ENCODE assay signal across 23 cellular contexts in genomic region chr4:80586716-80587115, GRCh38.
DNase-seq lines count a peak whose midpoint lies in the region; TF ChIP-seq lines count a peak whose summit lies in the region.
"Had no signal": no experiment of that assay in that cellular context is flagged by ENCODE, and none has a peak within 500 bp of the region (broad histone marks: within the 10 kb centered on the region; RNA-seq: fewer than 3 reads in every experiment).

No MANE protein-coding gene starts in this region.

- no peak for TF ChIP-seq CTCF in GM10248 (IDR thresholded peaks at IDR 0.05; ENCODE audit: control extremely low read depth, extremely low read depth, low read depth, missing control alignments)

- POLR2A ChIA-PET in GM10248 (lab: Yijun Ruan, JAX): no interaction called here

- peak; percentile 28 for DNase-seq in DMS53 (lab: John Stamatoyannopoulos, UW)
- peak; percentile 44 for DNase-seq in NCI-H1417 treated with DMSO at 0.1 percent for 48 hours (lab: John Stamatoyannopoulos, UW)
- peak; percentile 83 for DNase-seq in NCI-H69 (lab: John Stamatoyannopoulos, UW)
- DNase-seq in epithelial cell of prostate (ENCODE audit: low read depth, low spot score): no peak
- DNase-seq in GM10248 (ENCODE audit: extremely low spot score): no peak
- no peak for DNase-seq in activated gamma-delta T cell treated with Interleukin-2 at 50 U/mL for 16 hours
- DNase-seq in T-helper 2 cell: no peak
- DNase-seq: C1 segment of cervical spinal cord; Calu3; CD4-positive, alpha-beta memory T cell; GOT3; HFFc6; KBM-7; MG63; NCI-H1105 treated with DMSO at 0.1 percent for 48 hours; NCI-H187; NCI-H2081 treated with DMSO at 0.1 percent for 48 hours; NCI-H446 treated with DMSO at 0.1 percent for 48 hours; NCI-H526 treated with DMSO at 0.1 percent for 48 hours; NK-92 treated with Interleukin-12 subunit alpha and Interleukin-12 subunit beta, amount 100 ng/mL, for 24 hours; RPMI8226; SHP77; T-cell had no signal

- H3K27ac ChIP-seq in epithelial cell of prostate: peak overlapping the region; percentile 68

- CTCF ChIA-PET in GM10248 (lab: Yijun Ruan, JAX): no interaction called here

Comparison
In these comparisons a context has a peak if more than half of its experiments do, and no peak if none do; other contexts are left out.
1. DNase-seq: peak in DMS53 (single experiment), NCI-H1417 treated with DMSO at 0.1 percent for 48 hours (single experiment) and NCI-H69 (single experiment); none in epithelial cell of prostate (single experiment), GM10248 (single experiment), activated gamma-delta T cell treated with Interleukin-2 at 50 U/mL for 16 hours (single experiment) and T-helper 2 cell (0 of 5).